In genomic region chr2:232440220-232441018, GRCh38 we compare ENCODE assay signal across 8 cellular contexts. TPM values are rescaled to one million over a fixed set of nuclear protein-coding genes. Genes with fewer than 3 reads are reported as not detected.
DNase-seq lines count a peak whose midpoint lies in the region; TF ChIP-seq lines count a peak whose summit lies in the region.
"Not testable (repeated sequence)": the region's sequence is repeated elsewhere in the genome, so short reads cannot be mapped to it uniquely, and the experiment has no call there.

No MANE protein-coding gene starts in this region.

- H3K4me3 Mint-ChIP-seq in activated naive CD4-positive, alpha-beta T cell treated with anti-CD3 and anti-CD28 coated beads for 36 hours, result not testable (repeated sequence)

- H3K4ac ChIP-seq in trophoblast cell (ENCODE audit: low read depth, low read length), result not testable (repeated sequence)

- TF ChIP-seq CTCF in SU-DHL-6 (IDR thresholded peaks at IDR 0.05; ENCODE audit: insufficient read depth, low read length, poor library complexity, severe bottlenecking), result peak; percentile 66
- TF ChIP-seq CTCF in tibial artery (IDR thresholded peaks at IDR 0.05), result peak; percentile 90 to 92

- CTCF ChIA-PET in HEK293T (lab: Yijun Ruan, JAX), result interaction anchor here (0.7 to 1.7 kb wide), 8 partner anchors 68 to 540 kb away, joined by 3 to 13 read pairs (median 3); no protein-coding TSS in a partner anchor
- CTCF ChIA-PET in activated naive CD4-positive, alpha-beta T cell treated with anti-CD3 and anti-CD28 coated beads for 36 hours (lab: Charles Lee), result interaction anchor here (0.7 to 2.0 kb wide), 11 partner anchors 13 to 539 kb away, joined by 3 to 14 read pairs (median 4); no protein-coding TSS in a partner anchor

- not testable (repeated sequence) for H3K4me2 ChIP-seq in SU-DHL-6 (ENCODE audit: low read depth, low read length, poor library complexity, severe bottlenecking); trophoblast cell (ENCODE audit: low read length)

- not testable (repeated sequence) for H4K8ac ChIP-seq in trophoblast cell (ENCODE audit: low read depth, low read length)

- not testable (repeated sequence) for H3K79me1 ChIP-seq in trophoblast cell (ENCODE audit: low read length)

- not testable (repeated sequence) for H2BK12ac ChIP-seq in trophoblast cell (ENCODE audit: low read length)

- not testable (repeated sequence) for H3K27me3 ChIP-seq in SU-DHL-6 (ENCODE audit: low read length); trophoblast cell (ENCODE audit: insufficient read depth, low read length)
- H3K27me3 ChIP-seq in tibial artery, result peaks cover 0 to 26% of the 10 kb centered on the region in 2 donors

- H2AFZ ChIP-seq in SU-DHL-6 (ENCODE audit: low read depth, low read length, severe bottlenecking); trophoblast cell (ENCODE audit: insufficient read depth, low read length, poor library complexity): not testable (repeated sequence)

- not testable (repeated sequence) for H3K4me1 ChIP-seq in trophoblast cell (ENCODE audit: control insufficient read depth in 1 of 2, insufficient read depth in 2 of 2, low read length in 2 of 2); tibial artery

- H4K91ac ChIP-seq in trophoblast cell (ENCODE audit: low read depth, low read length), result not testable (repeated sequence)

- not testable (repeated sequence) for H3K36me3 Mint-ChIP-seq in activated naive CD4-positive, alpha-beta T cell treated with anti-CD3 and anti-CD28 coated beads for 36 hours (ENCODE audit: low read depth)

- no CpG with 5 or more reads among the region's 16 CpGs for WGBS in trophoblast cell (ENCODE audit: extremely low coverage, insufficient coverage, insufficient read length)

- H2BK120ac ChIP-seq in trophoblast cell (ENCODE audit: insufficient read depth, low read length, poor library complexity), result not testable (repeated sequence)

- not testable (repeated sequence) for H3K18ac ChIP-seq in trophoblast cell (ENCODE audit: low read length)

- H2AK5ac ChIP-seq in trophoblast cell (ENCODE audit: low read length), result not testable (repeated sequence)

- DNase-seq in GM04504 (ENCODE audit: low read depth) (peak; percentile 29), HEK293T (ENCODE audit: extremely low spot score) (peak; percentile 77), NCI-H1092 treated with DMSO at 0.1 percent for 48 hours (lab: John Stamatoyannopoulos, UW) (peak; percentile 34), glomerular visceral epithelial cell (ENCODE audit: extremely low spot score) (peak; percentile 81), trophoblast cell (peak; percentile 82 to 92), tibial artery (peak; percentile 77 to 86)
- DNase-seq in activated naive CD4-positive, alpha-beta T cell treated with anti-CD3 and anti-CD28 coated beads for 36 hours, result peak; percentile 92

- H3K36me3 ChIP-seq in SU-DHL-6 (ENCODE audit: low read length); trophoblast cell (ENCODE audit: control insufficient read depth in 1 of 2, insufficient read depth in 2 of 2, low read length in 2 of 2); tibial artery: not testable (repeated sequence)

- not testable (repeated sequence) for H3K27ac ChIP-seq in SU-DHL-6 (ENCODE audit: low read depth, low read length); trophoblast cell (ENCODE audit: low read depth, low read length); tibial artery

- H3K9me3 Mint-ChIP-seq in activated naive CD4-positive, alpha-beta T cell treated with anti-CD3 and anti-CD28 coated beads for 36 hours, result not testable (repeated sequence)

- H3K9ac ChIP-seq in SU-DHL-6 (ENCODE audit: low read length); trophoblast cell (ENCODE audit: low read length): not testable (repeated sequence)

- not testable (repeated sequence) for H3K9me2 ChIP-seq in SU-DHL-6 (replicated peaks; ENCODE audit: insufficient read depth, low read length)

- H3K79me2 ChIP-seq in SU-DHL-6 (ENCODE audit: insufficient read depth, low read length); trophoblast cell (ENCODE audit: control insufficient read depth, insufficient read depth, low read length, poor library complexity): not testable (repeated sequence)

- H3K27ac Mint-ChIP-seq in activated naive CD4-positive, alpha-beta T cell treated with anti-CD3 and anti-CD28 coated beads for 36 hours, result not testable (repeated sequence)

- POLR2A ChIA-PET in HEK293T (lab: Yijun Ruan, JAX), result not testable (repeated sequence)

- H3F3A ChIP-seq in SU-DHL-6 (ENCODE audit: insufficient read depth), result not testable (repeated sequence)

- H3K4me3 ChIP-seq in SU-DHL-6 (ENCODE audit: insufficient read depth, low read length, poor library complexity, severe bottlenecking); trophoblast cell (ENCODE audit: low read depth, low read length); tibial artery: not testable (repeated sequence)

- not testable (repeated sequence) for H3K9me3 ChIP-seq in SU-DHL-6 (ENCODE audit: insufficient read depth, low read length); trophoblast cell (ENCODE audit: insufficient read depth, low read depth, low read length); tibial artery

- H3K27me3 Mint-ChIP-seq in activated naive CD4-positive, alpha-beta T cell treated with anti-CD3 and anti-CD28 coated beads for 36 hours (ENCODE audit: low read depth), result not testable (repeated sequence)

- not testable (repeated sequence) for H2BK5ac ChIP-seq in trophoblast cell (ENCODE audit: low read depth, low read length, poor library complexity)

- not testable (repeated sequence) for H3K14ac ChIP-seq in trophoblast cell (ENCODE audit: low read length)

- intact Hi-C loops in activated naive CD4-positive, alpha-beta T cell treated with anti-CD3 and anti-CD28 coated beads for 36 hours (cut with micrococcal nuclease), result loop anchor here (1.0 to 2.0 kb wide), 5 partner anchors 105 to 588 kb away; partner anchors contain the start of gene NPPC
- intact Hi-C loops in tibial artery (cut with DNase I; ENCODE audit: low total_unique reads), result loop anchor here (5.0 kb wide), 1 partner anchor 513 kb away; the partner anchor contains the start of gene NPPC

- not testable (repeated sequence) for H3K4me1 Mint-ChIP-seq in activated naive CD4-positive, alpha-beta T cell treated with anti-CD3 and anti-CD28 coated beads for 36 hours (ENCODE audit: low read depth)

- not testable (repeated sequence) for H4K12ac ChIP-seq in trophoblast cell (ENCODE audit: low read depth, low read length)

- H3K23ac ChIP-seq in trophoblast cell (ENCODE audit: low read length), result not testable (repeated sequence)

- not testable (repeated sequence) for H4K20me1 ChIP-seq in SU-DHL-6 (ENCODE audit: low read depth, low read length)

RNA-seq across cellular contexts. Expression of gene ALPI, which starts 15.5 kb away (rescaled TPM):
- total RNA-seq in activated naive CD4-positive, alpha-beta T cell treated with anti-CD3 and anti-CD28 coated beads for 36 hours, result not detected
- polyA plus RNA-seq in trophoblast cell (2013), result not detected in 2 replicates

RNA-seq across cellular contexts. Expression of gene ALPG, which starts 33.8 kb away (rescaled TPM):
- total RNA-seq in activated naive CD4-positive, alpha-beta T cell treated with anti-CD3 and anti-CD28 coated beads for 36 hours, result not detected
- 0.11 TPM in 2 replicates for polyA plus RNA-seq in trophoblast cell (2013)

RNA-seq across cellular contexts. Expression of gene ECEL1, which starts 47.2 kb away (rescaled TPM):
- total RNA-seq in activated naive CD4-positive, alpha-beta T cell treated with anti-CD3 and anti-CD28 coated beads for 36 hours, result under 1 TPM in 1 of 2 experiments, not detected in 1; 0.12 TPM
- polyA plus RNA-seq in trophoblast cell (2013), result 0.04 and 0.07 TPM in 2 replicates

Comparison
In these comparisons a context has a peak if more than half of its experiments do, and no peak if none do; other contexts are left out.
1. DNase-seq: peak in every context shown above with its lines; median percentile 92 in activated naive CD4-positive, alpha-beta T cell treated with anti-CD3 and anti-CD28 coated beads for 36 hours; 87 in trophoblast cell; 82 in tibial artery; 81 in glomerular visceral epithelial cell; 77 in HEK293T; 34 in NCI-H1092 treated with DMSO at 0.1 percent for 48 hours; 29 in GM04504.